In the genomic region with DNA sequence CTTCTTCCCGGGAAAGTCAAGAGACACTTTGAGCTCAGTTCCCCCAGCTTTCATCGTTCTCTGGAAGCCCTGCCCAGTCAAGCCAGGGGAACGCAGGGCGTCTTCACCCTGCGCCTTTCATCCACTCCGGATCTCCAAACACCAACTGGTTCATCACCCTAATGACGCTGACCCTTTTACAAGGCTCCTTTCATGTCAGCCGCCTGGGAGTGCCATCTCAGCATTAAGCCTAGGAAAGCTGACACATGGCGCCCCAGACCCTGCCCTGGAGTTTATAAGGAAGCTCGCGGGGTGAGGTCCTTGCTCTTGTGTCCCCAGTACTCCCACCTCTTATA, we compare ENCODE assay signal across 8 cellular contexts. TPM values are rescaled to one million over a fixed set of nuclear protein-coding genes. Genes with fewer than 3 reads are reported as not detected.
DNase-seq lines count a peak whose midpoint lies in the region; ATAC-seq and TF ChIP-seq lines count a peak whose summit lies in the region.

No MANE protein-coding gene starts in this region.

- peak overlapping the region; percentile 82 for H3K56ac ChIP-seq in IMR-90 (ENCODE audit: extremely low read depth, insufficient read depth, low read length)

- TF ChIP-seq POLR2A in IMR-90 (IDR thresholded peaks at IDR 0.05; ENCODE audit: low read depth, low read length): no peak

- CTCF ChIA-PET in IMR-90 (lab: Yijun Ruan, JAX): interaction anchor here (1.0 kb wide), 1 partner anchor 13 kb away, joined by 3 read pairs; no protein-coding TSS in a partner anchor

- H4K91ac ChIP-seq in IMR-90 (ENCODE audit: insufficient read depth, low read depth, low read length): peak overlapping the region; percentile 91

- peak overlapping the region; percentile 96 for H3K4me2 ChIP-seq in IMR-90 (ENCODE audit: low read depth, low read length)

- DNase-seq in IMR-90 (no peak), cardiac fibroblast (ENCODE audit: low read depth in 2 of 2) (no peak), activated gamma-delta T cell (lab: John Stamatoyannopoulos, UW) (no peak), dermis blood vessel endothelial cell (no peak), medulla oblongata (ENCODE audit: extremely low spot score) (no peak), hepatic stellate cell (ENCODE audit: low spot score) (no peak)

- peak overlapping the region; percentile 60 for H2BK120ac ChIP-seq in IMR-90 (ENCODE audit: low read depth, low read length)

- H2AK5ac ChIP-seq in IMR-90 (ENCODE audit: low read depth, low read length): peak overlapping the region; percentile 96

- BruUV-seq in IMR-90 (replicated peaks; lab: Mats Ljungman, UMichigan): no TSS peak

- H3K9me3 ChIP-seq in IMR-90 (ENCODE audit: control insufficient read depth, insufficient read depth, low read length) (no peaks in the 10 kb centered on the region), mucosa of rectum (ENCODE audit: control insufficient read depth in 2 of 2, low read length in 2 of 2) (no peaks in the 10 kb centered on the region)

- 1% methylated on average over 8 of the region's 11 CpGs; no CpG with 5 or more reads in 1 of the 2 experiments for WGBS in IMR-90 (ENCODE audit: extremely low coverage in 2 of 2, insufficient read length in 1 of 2), 2 experiments

- peak overlapping the region; percentile 96 for H3K23ac ChIP-seq in IMR-90 (ENCODE audit: low read depth, low read length)

- no peak; the same call in 1 of the 2 replicates for ATAC-seq in IMR-90 (ENCODE audit: low read depth)

- peak overlapping the region; percentile 98 for H3K14ac ChIP-seq in IMR-90 (replicated peaks; ENCODE audit: low read depth, low read length)

- H3K27me3 ChIP-seq in IMR-90 (ENCODE audit: control insufficient read depth, insufficient read depth, low read length) (no peaks in the 10 kb centered on the region), mucosa of rectum (ENCODE audit: control insufficient read depth in 2 of 2, insufficient read depth in 2 of 2, low read length in 2 of 2) (no peaks in the 10 kb centered on the region)

- peak overlapping the region; percentile 3 for H3K18ac ChIP-seq in IMR-90 (ENCODE audit: low read depth, low read length)

- no peak for TF ChIP-seq CTCF in IMR-90 (conservative IDR thresholded peaks at IDR 0.05; ENCODE audit: low read depth, low read length)
- no peak for TF ChIP-seq CTCF in cardiac fibroblast (IDR thresholded peaks at IDR 0.05; ENCODE audit: low read depth, low read length)

- peak overlapping the region; percentile 96 for H4K5ac ChIP-seq in IMR-90 (ENCODE audit: low read depth, low read length)

- H3K27ac ChIP-seq in IMR-90 (ENCODE audit: insufficient read depth, low read length) (peak overlapping the region; percentile 77), mucosa of rectum (ENCODE audit: low read depth in 2 of 2, low read length in 2 of 2) (peak overlapping the region; percentile 85 to 91)

- peaks cover 17% of the 10 kb centered on the region for H4K20me1 ChIP-seq in IMR-90 (ENCODE audit: insufficient read depth, low read length)

- H3K79me1 ChIP-seq in IMR-90 (ENCODE audit: low read depth in 1 of 2, low read length in 2 of 2): peaks cover 12 to 54% of the 10 kb centered on the region in 2 experiments

- H3K9me1 ChIP-seq in IMR-90 (ENCODE audit: insufficient read depth, low read length): peaks cover 8% of the 10 kb centered on the region

- H3K4ac ChIP-seq in IMR-90 (ENCODE audit: low read depth, low read length): peak overlapping the region; percentile 96

- H4K8ac ChIP-seq in IMR-90 (ENCODE audit: low read depth in 2 of 2, low read length in 2 of 2): peak overlapping the region; percentile 96 to 100

- H3K36me3 ChIP-seq in IMR-90 (ENCODE audit: control insufficient read depth, insufficient read depth, low read length): peaks cover 5% of the 10 kb centered on the region
- H3K36me3 ChIP-seq in mucosa of rectum (ENCODE audit: control insufficient read depth in 2 of 2, insufficient read depth in 2 of 2, low read length in 2 of 2): peaks cover 7 to 8% of the 10 kb centered on the region in 2 donors

- peaks cover 3% of the 10 kb centered on the region; the same call in 1 of the 2 replicates for H3K4me1 ChIP-seq in IMR-90 (ENCODE audit: control insufficient read depth, insufficient read depth, low read length)
- H3K4me1 ChIP-seq in mucosa of rectum (ENCODE audit: control insufficient read depth in 2 of 2, insufficient read depth in 2 of 2, low read length in 2 of 2): peaks cover 30 to 32% of the 10 kb centered on the region in 2 donors

- peak overlapping the region; percentile 80 for H3K9ac ChIP-seq in IMR-90 (ENCODE audit: low read depth, low read length)
- peak overlapping the region; percentile 94 to 97 for H3K9ac ChIP-seq in mucosa of rectum (ENCODE audit: low read depth in 1 of 2, low read length in 2 of 2)

- H2AFZ ChIP-seq in IMR-90 (replicated peaks; ENCODE audit: low read length, poor library complexity): peak overlapping the region; percentile 97

- intact Hi-C loops in IMR-90 (cut with micrococcal nuclease): loop anchor here (2.0 kb wide), 1 partner anchor 15 kb away; no protein-coding TSS in a partner anchor

- H2BK5ac ChIP-seq in IMR-90 (ENCODE audit: low read depth, low read length, poor library complexity, severe bottlenecking): peak overlapping the region; percentile 68

- H2BK20ac ChIP-seq in IMR-90 (ENCODE audit: low read depth, low read length): no peak overlapping the region

- H3K4me3 ChIP-seq in GM08714 (ENCODE audit: low read length) (peak overlapping the region; percentile 95), IMR-90 (ENCODE audit: insufficient read depth, low read depth, low read length) (peak overlapping the region; percentile 65), cardiac fibroblast (replicated peaks in 1 of 2; ENCODE audit: low read depth in 2 of 2, low read length in 2 of 2) (peak overlapping the region; percentile 98 to 99), mucosa of rectum (ENCODE audit: low read length in 2 of 2) (peak overlapping the region; percentile 91 to 96)

- peak overlapping the region; percentile 83; the same call in 2 of the 3 replicates for H2BK15ac ChIP-seq in IMR-90 (ENCODE audit: low read depth, low read length)

- H2AK9ac ChIP-seq in IMR-90 (replicated peaks; ENCODE audit: low read depth, low read length, poor library complexity): peak overlapping the region; percentile 98

- POLR2A ChIA-PET in IMR-90 (lab: Charles Lee; ENCODE audit: unreplicated experiment): interaction anchor here (0.5 to 1.1 kb wide), 5 partner anchors 15 to 205 kb away, joined by 4 to 7 read pairs (median 5); partner anchors contain the start of genes CNP and FKBP10

- no peak for TF ChIP-seq RAD21 in IMR-90 (IDR thresholded peaks at IDR 0.05; ENCODE audit: low read length)

- in situ Hi-C loops in IMR-90 (cut with MboI; ENCODE audit: low sequenced_read_pairs): no loop called here

- dilution Hi-C loops in IMR-90 (cut with HindIII; ENCODE audit: low sequenced_read_pairs, unreplicated experiment): no loop called here

TF ChIP-seq in IMR-90, 13 proteins besides CTCF, POLR2A, EP300 and RAD21:
- TF ChIP-seq RFX5 (IDR thresholded peaks at IDR 0.05; ENCODE audit: low read depth, low read length) (no peak), MAFK (IDR thresholded peaks at IDR 0.05; ENCODE audit: low read depth, low read length) (peak; percentile 18; the same call in 1 of the 2 replicates), MAZ (IDR thresholded peaks at IDR 0.05; ENCODE audit: borderline replicate concordance, low read depth, low read length) (no peak)

RNA-seq across cellular contexts. Expression of gene DNAJC7, which starts 0.6 kb away (rescaled TPM):
- total RNA-seq in IMR-90 (2012; rRNA removed): 71.7 and 76.9 TPM in 2 replicates
- 42.3 and 49.3 TPM in 2 replicates for polyA plus RNA-seq in IMR-90 (2012; rRNA removed)
- 12.0 and 27.7 TPM in 2 replicates for polyA plus RNA-seq in IMR-90 (2012; cell fraction: cytosol; rRNA removed)
- polyA plus RNA-seq in IMR-90 (2012; cell fraction: nucleus; rRNA removed; ENCODE audit: low replicate concordance): 7.6 and 30.8 TPM in 2 replicates
- 68.2 and 89.0 TPM in 2 replicates for total RNA-seq in dermis blood vessel endothelial cell

RNA-seq across cellular contexts. Expression of gene NKIRAS2, which starts 2.1 kb away (rescaled TPM):
- total RNA-seq in IMR-90 (2012; rRNA removed): 20.8 and 25.6 TPM in 2 replicates
- 51.8 and 55.1 TPM in 2 replicates for polyA plus RNA-seq in IMR-90 (2012; rRNA removed)
- 41.4 and 62.6 TPM in 2 replicates for polyA plus RNA-seq in IMR-90 (2012; cell fraction: cytosol; rRNA removed)
- polyA plus RNA-seq in IMR-90 (2012; cell fraction: nucleus; rRNA removed; ENCODE audit: low replicate concordance): 48.8 and 49.1 TPM in 2 replicates
- total RNA-seq in dermis blood vessel endothelial cell: 44.2 and 46.6 TPM in 2 replicates

RNA-seq across cellular contexts. Expression of gene C17orf113, which starts 32.6 kb away (rescaled TPM):
- total RNA-seq in IMR-90 (2012; rRNA removed) (under 0.01 TPM in 1 of 2 replicates, not detected in the other), dermis blood vessel endothelial cell (0.17 and 0.33 TPM in 2 replicates)
- 0.03 and 0.07 TPM in 2 replicates for polyA plus RNA-seq in IMR-90 (2012; rRNA removed)
- 0.06 and 0.10 TPM in 2 replicates for polyA plus RNA-seq in IMR-90 (2012; cell fraction: cytosol; rRNA removed)
- polyA plus RNA-seq in IMR-90 (2012; cell fraction: nucleus; rRNA removed; ENCODE audit: low replicate concordance): 0.08 and 0.10 TPM in 2 replicates

RNA-seq across cellular contexts. Expression of gene CNP, which starts 51.2 kb away (rescaled TPM):
- total RNA-seq in IMR-90 (2012; rRNA removed) (45.5 and 50.3 TPM in 2 replicates), dermis blood vessel endothelial cell (48.7 and 63.1 TPM in 2 replicates)
- polyA plus RNA-seq in IMR-90 (2012; rRNA removed): 46.4 and 56.5 TPM in 2 replicates
- polyA plus RNA-seq in IMR-90 (2012; cell fraction: cytosol; rRNA removed): 41.3 and 45.2 TPM in 2 replicates
- 22.1 and 29.8 TPM in 2 replicates for polyA plus RNA-seq in IMR-90 (2012; cell fraction: nucleus; rRNA removed; ENCODE audit: low replicate concordance)
